Comparison of ENCODE assay signal across 13 cellular contexts in the genomic region with DNA sequence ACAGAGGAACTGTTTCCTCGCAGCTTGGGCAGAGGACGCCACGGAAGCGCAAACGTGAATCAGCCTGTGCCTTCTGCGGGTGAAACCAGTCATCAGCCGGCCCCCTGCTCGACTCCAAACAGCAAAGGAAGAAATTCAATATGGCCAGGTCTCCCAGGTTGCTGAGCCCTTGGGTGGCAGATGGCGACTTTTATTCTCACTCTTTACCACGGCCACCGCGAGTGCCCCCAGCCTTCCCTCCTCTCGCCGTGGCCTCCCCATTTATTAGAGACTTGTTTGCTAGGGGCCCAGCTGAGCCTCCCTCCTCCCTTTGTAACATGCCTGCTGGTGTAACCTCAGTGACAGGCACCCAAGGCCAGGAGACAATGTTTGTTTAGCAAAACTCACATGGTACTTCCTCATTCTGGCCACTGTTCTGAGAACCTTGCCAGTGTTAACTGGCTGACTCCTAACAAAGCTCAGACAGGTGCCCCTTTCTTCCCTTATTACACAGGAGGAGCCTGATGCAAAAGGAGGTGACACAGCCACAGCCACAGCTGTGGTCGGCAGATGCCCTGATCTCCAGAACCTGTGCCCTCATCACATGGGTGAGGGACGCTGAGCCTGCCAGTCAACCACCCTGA. TPM values are rescaled to one million over a fixed set of nuclear protein-coding genes. Genes with fewer than 3 reads are reported as not detected.
DNase-seq lines count a peak whose midpoint lies in the region; ATAC-seq and TF ChIP-seq lines count a peak whose summit lies in the region.
"Had no signal": no experiment of that assay in that cellular context is flagged by ENCODE, and none has a peak within 500 bp of the region (broad histone marks: within the 10 kb centered on the region; RNA-seq: fewer than 3 reads in every experiment).

No MANE protein-coding gene starts in this region.

- no peak for TF ChIP-seq POLR2A in right lobe of liver (IDR thresholded peaks at IDR 0.05)

- 0 out of 2 replicates have a peak overlapping the region, but pooled peaks have one; percentile 27 for H2AFZ ChIP-seq in OCI-LY3 (ENCODE audit: low read depth, low read length)

- ATAC-seq in HG03060 (IDR thresholded peaks at IDR 0.05; ENCODE audit: low read depth, unreplicated experiment) (peak; percentile 61), right lobe of liver (peak; percentile 72 to 80 (median 74)), GM18517 (IDR thresholded peaks at IDR 0.05; ENCODE audit: unreplicated experiment) (no peak)

- H3K9me3 ChIP-seq in BLaER1: peaks cover 14% of the 10 kb centered on the region
- no peaks in the 10 kb centered on the region for H3K9me3 ChIP-seq in OCI-LY3 (ENCODE audit: insufficient read depth, low read length)
- H3K9me3 ChIP-seq in right lobe of liver: no peaks in the 10 kb centered on the region
- H3K9me3 ChIP-seq: BE2C, tibial artery had no signal

- TF ChIP-seq CTCF in OCI-LY3 (IDR thresholded peaks at IDR 0.05; ENCODE audit: low read depth, low read length) (no peak), right lobe of liver (IDR thresholded peaks at IDR 0.05) (no peak), GM13976 (IDR thresholded peaks at IDR 0.05; ENCODE audit: borderline replicate concordance, control extremely low read depth, extremely low read depth, insufficient read depth, missing control alignments) (no peak)

- peaks cover 57% of the 10 kb centered on the region for H3K4me1 ChIP-seq in BLaER1
- H3K4me1 ChIP-seq in OCI-LY3 (ENCODE audit: low read length): peaks cover 8% of the 10 kb centered on the region
- H3K4me1 ChIP-seq in right lobe of liver: peaks cover 0 to 59% (median 11%) of the 10 kb centered on the region in 4 donors
- H3K4me1 ChIP-seq: BE2C had no signal

- H3K4me3 ChIP-seq in BLaER1 (no peak overlapping the region), OCI-LY3 (ENCODE audit: low read length) (no peak overlapping the region), right lobe of liver (no peak overlapping the region)
- H3K4me3 ChIP-seq: tibial artery had no signal

- H3K36me3 ChIP-seq in BLaER1 (peaks cover 56% of the 10 kb centered on the region), OCI-LY3 (replicated peaks; ENCODE audit: low read depth, low read length) (no peaks in the 10 kb centered on the region), right lobe of liver (peaks cover 0 to 3% (median 0%) of the 10 kb centered on the region in 4 donors)
- H3K36me3 ChIP-seq: BE2C had no signal

- DNase-seq in right lobe of liver (peak; percentile 40 to 66 (median 56)), GM13976 (ENCODE audit: low spot score) (no peak)
- no peak for DNase-seq in activated naive CD4-positive, alpha-beta T cell treated with anti-CD3 and anti-CD28 coated beads, Interleukin-2, amount 50 U/mL, for 16 hours
- DNase-seq in stimulated activated CD4-positive, alpha-beta T cell treated with anti-CD3 and anti-CD28 coated beads, Interleukin-12 subunit alpha, Interleukin-12 subunit beta, amount 100 ng/mL, for 4 hours: no peak
- DNase-seq: activated CD4-positive, alpha-beta T cell treated with anti-CD3 and anti-CD28 coated beads for 4 hours; BE2C; midbrain; NCI-H1436; tibial artery had no signal

- H4K20me1 ChIP-seq in BLaER1 (peaks cover 77% of the 10 kb centered on the region), OCI-LY3 (ENCODE audit: insufficient read depth, low read length) (no peaks in the 10 kb centered on the region)

- WGBS in right lobe of liver (ENCODE audit: insufficient coverage, low coverage, low lambda C conversion rate, missing lambda C conversion rate): 60% methylated on average over 9 of the region's 16 CpGs

- intact Hi-C loops in right lobe of liver (cut with DNase I): no loop called here

- no peak overlapping the region for H3K9ac ChIP-seq in BLaER1
- no peak overlapping the region for H3K9ac ChIP-seq in OCI-LY3 (ENCODE audit: low read length)

- no peaks in the 10 kb centered on the region for H3K79me2 ChIP-seq in OCI-LY3 (ENCODE audit: low read length)

- in situ Hi-C loops in GM13976 (cut with MboI; ENCODE audit: low sequenced_read_pairs, unreplicated experiment): no loop called here

- H3K27ac ChIP-seq in BLaER1 (peak overlapping the region; percentile 15; the same call in 1 of the 2 replicates), OCI-LY3 (ENCODE audit: low read length) (no peak overlapping the region), right lobe of liver (peak overlapping the region in 2 of 3 donors; percentile 59 to 60)

- no peaks in the 10 kb centered on the region for H3K27me3 ChIP-seq in BLaER1
- peaks cover 20% of the 10 kb centered on the region for H3K27me3 ChIP-seq in OCI-LY3 (ENCODE audit: low read depth, low read length)
- H3K27me3 ChIP-seq in right lobe of liver: no peaks in the 10 kb centered on the region
- H3K27me3 ChIP-seq: tibial artery had no signal

- H3K4me2 ChIP-seq in BLaER1: peak overlapping the region; percentile 39; the same call in 1 of the 2 replicates
- H3K4me2 ChIP-seq in OCI-LY3 (ENCODE audit: low read length): no peak overlapping the region

RNA-seq across cellular contexts. Expression of a gene that starts 5.8 kb away (rescaled TPM):
- total RNA-seq in right lobe of liver: 10 to 100 TPM; 12.5 to 47.2 (median 36.3) TPM

RNA-seq across cellular contexts. Expression of a gene that starts 59.6 kb away (rescaled TPM):
- total RNA-seq in right lobe of liver: 10 to 100 TPM; 24.2 to 41.9 (median 29.9) TPM

Comparison
In these comparisons a context has a peak if more than half of its experiments do, and no peak if none do; other contexts are left out.
1. DNase-seq: peak in right lobe of liver (3 of 3); none in activated naive CD4-positive, alpha-beta T cell treated with anti-CD3 and anti-CD28 coated beads, Interleukin-2, amount 50 U/mL, for 16 hours (single experiment), GM13976 (single experiment) and stimulated activated CD4-positive, alpha-beta T cell treated with anti-CD3 and anti-CD28 coated beads, Interleukin-12 subunit alpha, Interleukin-12 subunit beta, amount 100 ng/mL, for 4 hours (single experiment).